ENCODE assay signal across 8 cellular contexts in the genomic region with DNA sequence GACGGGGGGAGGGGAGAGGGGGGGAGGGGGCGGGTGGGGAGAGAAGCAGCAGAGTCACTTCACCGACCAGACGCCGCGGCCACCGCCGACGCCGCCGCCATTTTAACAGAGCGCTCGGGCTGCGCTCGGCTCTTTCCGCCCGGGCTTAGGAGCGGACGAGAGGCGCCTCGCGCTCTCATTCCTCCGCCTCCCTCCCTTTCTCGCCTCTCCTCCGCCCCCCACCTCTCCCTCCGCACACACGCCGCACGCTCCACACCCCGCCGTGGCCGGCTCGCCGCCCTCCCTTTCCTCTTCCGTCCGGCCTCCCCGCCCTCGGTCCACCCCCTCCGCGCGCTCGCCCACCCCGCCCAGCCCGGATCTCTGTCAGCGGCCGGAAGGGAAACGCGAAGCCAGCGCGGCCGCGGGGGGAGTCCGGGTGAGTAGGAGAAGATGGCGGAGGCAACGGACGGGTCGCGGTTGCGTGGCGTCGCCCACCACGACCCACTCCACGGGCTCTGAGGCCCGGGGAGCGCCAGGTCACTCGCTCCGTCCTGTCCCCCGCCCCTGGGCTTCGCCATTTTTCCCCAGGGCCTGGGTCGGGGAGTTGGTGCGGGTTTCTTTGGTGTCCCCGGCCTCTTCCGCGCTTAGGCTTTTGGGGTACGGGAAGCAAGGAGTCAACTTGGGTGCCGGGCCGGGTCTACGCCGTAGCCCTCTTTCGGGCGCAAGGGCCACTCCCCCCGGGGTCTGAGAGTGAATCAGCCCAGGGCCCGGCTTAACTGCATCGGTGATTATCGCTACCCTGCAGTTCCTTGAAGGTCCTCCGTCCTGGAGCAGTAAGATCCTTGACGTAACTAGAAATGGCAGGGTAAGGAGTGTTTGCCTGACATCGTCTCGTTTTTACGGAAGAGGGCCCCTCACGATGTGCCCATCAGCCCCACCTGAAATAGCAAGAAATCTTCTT. TPM values are rescaled to one million over a fixed set of nuclear protein-coding genes. Genes with fewer than 3 reads are reported as not detected.
A peak's percentile ranks its signal among the peaks of the same experiment; 100 is the strongest.
DNase-seq lines count a peak whose midpoint lies in the region; ATAC-seq and TF ChIP-seq lines count a peak whose summit lies in the region.

A gene with protein sequence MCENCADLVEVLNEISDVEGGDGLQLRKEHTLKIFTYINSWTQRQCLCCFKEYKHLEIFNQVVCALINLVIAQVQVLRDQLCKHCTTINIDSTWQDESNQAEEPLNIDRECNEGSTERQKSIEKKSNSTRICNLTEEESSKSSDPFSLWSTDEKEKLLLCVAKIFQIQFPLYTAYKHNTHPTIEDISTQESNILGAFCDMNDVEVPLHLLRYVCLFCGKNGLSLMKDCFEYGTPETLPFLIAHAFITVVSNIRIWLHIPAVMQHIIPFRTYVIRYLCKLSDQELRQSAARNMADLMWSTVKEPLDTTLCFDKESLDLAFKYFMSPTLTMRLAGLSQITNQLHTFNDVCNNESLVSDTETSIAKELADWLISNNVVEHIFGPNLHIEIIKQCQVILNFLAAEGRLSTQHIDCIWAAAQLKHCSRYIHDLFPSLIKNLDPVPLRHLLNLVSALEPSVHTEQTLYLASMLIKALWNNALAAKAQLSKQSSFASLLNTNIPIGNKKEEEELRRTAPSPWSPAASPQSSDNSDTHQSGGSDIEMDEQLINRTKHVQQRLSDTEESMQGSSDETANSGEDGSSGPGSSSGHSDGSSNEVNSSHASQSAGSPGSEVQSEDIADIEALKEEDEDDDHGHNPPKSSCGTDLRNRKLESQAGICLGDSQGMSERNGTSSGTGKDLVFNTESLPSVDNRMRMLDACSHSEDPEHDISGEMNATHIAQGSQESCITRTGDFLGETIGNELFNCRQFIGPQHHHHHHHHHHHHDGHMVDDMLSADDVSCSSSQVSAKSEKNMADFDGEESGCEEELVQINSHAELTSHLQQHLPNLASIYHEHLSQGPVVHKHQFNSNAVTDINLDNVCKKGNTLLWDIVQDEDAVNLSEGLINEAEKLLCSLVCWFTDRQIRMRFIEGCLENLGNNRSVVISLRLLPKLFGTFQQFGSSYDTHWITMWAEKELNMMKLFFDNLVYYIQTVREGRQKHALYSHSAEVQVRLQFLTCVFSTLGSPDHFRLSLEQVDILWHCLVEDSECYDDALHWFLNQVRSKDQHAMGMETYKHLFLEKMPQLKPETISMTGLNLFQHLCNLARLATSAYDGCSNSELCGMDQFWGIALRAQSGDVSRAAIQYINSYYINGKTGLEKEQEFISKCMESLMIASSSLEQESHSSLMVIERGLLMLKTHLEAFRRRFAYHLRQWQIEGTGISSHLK (N-terminal part only) (minus strand): TSS at position 123 of the 940 bp plus-strand sequence. CDS start 395 bp downstream, outside the sequence.

- no peaks in the 10 kb centered on the region for H3K36me3 Mint-ChIP-seq in IgD-negative memory B cell

- ATAC-seq in GM21526 (IDR thresholded peaks at IDR 0.05; ENCODE audit: low FRiP score, unreplicated experiment), result peak; percentile 55

- peak within 1 kb of the TSS; percentile 84 for H3K4me3 ChIP-seq in epithelial cell of esophagus (ENCODE audit: low read length)
- peak within 1 kb of the TSS; percentile 98 for H3K4me3 ChIP-seq in mononuclear cell (ENCODE audit: low read length)

- peak within 1 kb of the TSS; percentile 96 to 100 (median 99) for H3K27ac Mint-ChIP-seq in IgD-negative memory B cell

- peak within 1 kb of the TSS; percentile 87 to 99 (median 96) for H3K4me3 Mint-ChIP-seq in IgD-negative memory B cell

- H3K4me1 Mint-ChIP-seq in IgD-negative memory B cell, result peaks cover 19 to 22% (median 20%) of the 10 kb centered on the region in 3 donors

- H3K27me3 ChIP-seq in mononuclear cell (ENCODE audit: insufficient read depth, low read length), result no peaks in the 10 kb centered on the region

- H3K4me1 ChIP-seq in mononuclear cell (ENCODE audit: insufficient read depth, low read length), result peaks cover 54% of the 10 kb centered on the region

- peak; percentile 11 for TF ChIP-seq CTCF in epithelial cell of esophagus (IDR thresholded peaks at IDR 0.05; ENCODE audit: insufficient read depth, low read depth, low read length, missing control alignments)

- no peaks in the 10 kb centered on the region for H3K9me3 ChIP-seq in mononuclear cell (ENCODE audit: low read depth, low read length)

- DNase-seq in D341Med (ENCODE audit: low spot score), result peak; percentile 89
- DNase-seq in OCI-M1 (lab: John Stamatoyannopoulos, UW), result peak; percentile 96
- peak; percentile 82 for DNase-seq in activated T-cell treated with anti-CD3 and anti-CD28 coated beads for 4 hours
- peak; percentile 97 for DNase-seq in epithelial cell of esophagus (ENCODE audit: low read depth)
- DNase-seq in stimulated activated CD8-positive, alpha-beta memory T cell treated with anti-CD3 and anti-CD28 coated beads, Interleukin-2, amount 100 ng/mL, for 48 hours (ENCODE audit: low read depth in 2 of 2), result peak; percentile 88 to 89

- no peaks in the 10 kb centered on the region for H3K27me3 Mint-ChIP-seq in IgD-negative memory B cell

- H3K9me3 Mint-ChIP-seq in IgD-negative memory B cell, result no peaks in the 10 kb centered on the region

RNA-seq across cellular contexts. Expression of the gene that starts here (rescaled TPM):
- 21.5 TPM for polyA plus RNA-seq in IgD-negative memory B cell
- total RNA-seq in mononuclear cell, result 159 TPM

Comparison
In these comparisons a context has a peak if more than half of its experiments do, and no peak if none do; other contexts are left out.
1. Peak in every context shown above with its lines: DNase-seq, ATAC-seq and H3K4me3 ChIP-seq.